ENCODE assay signal across 28 cellular contexts in the genomic region with DNA sequence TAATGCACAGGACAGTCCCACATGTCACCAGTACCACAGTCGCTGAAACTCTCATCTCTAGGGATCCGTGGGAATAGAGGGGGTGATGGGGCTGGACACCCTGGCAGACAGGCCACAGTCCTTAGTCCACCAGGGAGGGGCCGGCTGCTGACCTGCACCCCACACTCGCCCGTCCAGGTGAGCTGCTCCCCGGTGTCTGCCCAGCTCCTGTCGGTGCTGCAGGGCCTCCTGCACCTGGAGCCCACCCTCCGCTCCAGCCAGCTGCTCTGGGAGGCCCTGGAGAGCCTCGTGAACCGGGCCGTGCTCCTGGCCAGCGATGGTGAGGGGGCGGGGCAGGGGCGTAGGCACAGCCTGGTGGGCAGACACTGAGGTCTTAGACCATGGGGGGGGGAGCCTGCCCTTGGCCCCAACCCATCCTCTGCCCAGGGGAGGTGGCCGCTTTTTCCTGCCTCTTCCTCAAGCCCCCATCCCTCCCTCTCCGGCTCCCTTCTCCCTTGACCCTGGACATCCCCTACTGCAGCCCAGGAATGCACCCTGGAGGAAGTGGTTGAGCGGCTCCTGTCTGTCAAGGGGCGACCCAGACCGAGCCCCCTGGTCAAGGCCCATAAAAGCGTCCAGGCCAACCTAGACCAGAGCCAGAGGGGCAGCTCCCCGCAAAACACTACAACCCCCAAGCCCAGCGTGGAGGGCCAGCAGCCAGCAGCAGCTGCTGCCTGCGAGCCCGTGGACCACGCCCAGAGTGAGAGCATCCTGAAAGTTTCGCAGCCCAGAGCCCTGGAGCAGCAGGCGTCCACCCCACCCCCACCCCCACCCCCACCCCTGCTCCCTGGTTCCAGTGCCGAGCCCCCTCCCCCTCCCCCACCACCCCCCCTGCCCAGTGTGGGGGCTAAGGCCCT. TPM values are rescaled to one million over a fixed set of nuclear protein-coding genes. Genes with fewer than 3 reads are reported as not detected.
DNase-seq lines count a peak whose midpoint lies in the region; ATAC-seq and TF ChIP-seq lines count a peak whose summit lies in the region.
"Had no signal": no experiment of that assay in that cellular context is flagged by ENCODE, and none has a peak within 500 bp of the region (broad histone marks: within the 10 kb centered on the region; RNA-seq: fewer than 3 reads in every experiment).

No MANE protein-coding gene starts in this region.

- H3K27ac ChIP-seq in SJCRH30 (no peak overlapping the region), testis (no peak overlapping the region)
- H3K27ac ChIP-seq: cardiac muscle cell, colonic mucosa, foreskin keratinocyte, prostate gland, thyroid gland, VCaP had no signal

- H3K4me1 ChIP-seq in SJCRH30 = peaks cover 6% of the 10 kb centered on the region
- H3K4me1 ChIP-seq in testis = no peaks in the 10 kb centered on the region
- H3K4me1 ChIP-seq: Caco-2, colonic mucosa, foreskin keratinocyte, prostate gland, thyroid gland had no signal

- intact Hi-C loops in testis (cut with DNase I; ENCODE audit: low total_unique reads) = loop anchor here (5.0 kb wide), 1 partner anchor 55 kb away; no protein-coding TSS in a partner anchor

- H3K36me3 ChIP-seq in SJCRH30 (peaks cover 18% of the 10 kb centered on the region), testis (ENCODE audit: low read depth, missing control alignments) (no peaks in the 10 kb centered on the region)

- no peak for TF ChIP-seq POLR2A in testis (IDR thresholded peaks at IDR 0.05)

- 78 to 82% methylated on average over 17 to 27 of the region's 28 CpGs for WGBS in testis, 2 donors

- no peak overlapping the region for H3K4me3 ChIP-seq in SJCRH30
- H3K4me3 ChIP-seq in testis = no peak overlapping the region
- H3K4me3 ChIP-seq: cardiac muscle cell, colonic mucosa, prostate gland, thyroid gland had no signal

- H3K27me3 ChIP-seq in SJCRH30 (no peaks in the 10 kb centered on the region), testis (no peaks in the 10 kb centered on the region)
- H3K27me3 ChIP-seq: cardiac muscle cell, colonic mucosa, foreskin keratinocyte, thyroid gland had no signal

- ATAC-seq in esophagus mucosa = no peak
- ATAC-seq: foreskin keratinocyte had no signal

- H3K9me3 ChIP-seq in SJCRH30 (replicated peaks) (no peaks in the 10 kb centered on the region), testis (no peaks in the 10 kb centered on the region)
- H3K9me3 ChIP-seq: Caco-2, colonic mucosa, prostate gland, thyroid gland had no signal

- no peak for TF ChIP-seq CTCF in testis (IDR thresholded peaks at IDR 0.05)

- DNase-seq in NCI-H146 (lab: John Stamatoyannopoulos, UW) (peak; percentile 70), NCI-H146 treated with DMSO at 0.1 percent for 48 hours (lab: John Stamatoyannopoulos, UW; ENCODE audit: unreplicated experiment) (no peak), ELR (ENCODE audit: low read depth) (peak; percentile 36), SJCRH30 (peak; percentile 60 to 66), myocyte (ENCODE audit: low read depth) (peak; percentile 63), testis (no peak), putamen (ENCODE audit: low spot score) (no peak)
- DNase-seq: activated CD4-positive, alpha-beta T cell treated with anti-CD3 and anti-CD28 coated beads for 4 hours; activated naive CD8-positive, alpha-beta T cell treated with anti-CD3 and anti-CD28 coated beads for 36 hours; activated T-cell treated with anti-CD3 and anti-CD28 coated beads for 4 hours; aorta; C1 segment of cervical spinal cord; Caco-2; colonic mucosa; effector memory CD4-positive, alpha-beta T cell; EL; foreskin keratinocyte; left cardiac atrium; NCI-H2029; NCI-H774; OCI-M1; Right ventricle myocardium superior; stimulated activated naive CD4-positive, alpha-beta T cell treated with Interleukin-2 at 50 U/mL for 16 hours; thyroid gland had no signal

RNA-seq across cellular contexts. Expression of gene ADSS1, which starts 17.0 kb away (rescaled TPM):
- total RNA-seq in SJCRH30 (2014; rRNA removed; shearing (Covaris generic)) = 0.58 and 1.2 TPM in 2 replicates
- 11.2 and 20.2 TPM in 2 replicates for total RNA-seq in myocyte
- 11.3 TPM for polyA plus RNA-seq in myocyte (2012)
- total RNA-seq in testis = 10 to 100 TPM; 48.7 to 79.4 TPM
- 79.6 TPM for polyA plus RNA-seq in testis (ENCODE audit: insufficient read depth, low read depth, low replicate concordance)
- total RNA-seq in esophagus mucosa = 5.7 TPM

RNA-seq across cellular contexts. Expression of gene INF2, which starts 17.6 kb away (rescaled TPM):
- total RNA-seq in SJCRH30 (2014; rRNA removed; shearing (Covaris generic)) = 36.9 and 38.3 TPM in 2 replicates
- 87.3 and 113 TPM in 2 replicates for total RNA-seq in myocyte
- 122 TPM for polyA plus RNA-seq in myocyte (2012)
- 100 to 1,000 TPM; 244 to 328 TPM for total RNA-seq in testis
- polyA plus RNA-seq in testis (ENCODE audit: insufficient read depth, low read depth, low replicate concordance) = 50.5 TPM
- total RNA-seq in esophagus mucosa = 28.4 TPM

RNA-seq across cellular contexts. Expression of gene SIVA1, which starts 46.0 kb away (rescaled TPM):
- 105 and 157 TPM in 2 replicates for total RNA-seq in SJCRH30 (2014; rRNA removed; shearing (Covaris generic))
- total RNA-seq in myocyte (173 and 212 TPM in 2 replicates), testis (100 to 1,000 TPM; 236 to 247 TPM), esophagus mucosa (51.6 TPM)
- 73.7 TPM for polyA plus RNA-seq in myocyte (2012)
- polyA plus RNA-seq in testis (ENCODE audit: insufficient read depth, low read depth, low replicate concordance) = 99.5 TPM

Comparison
In these comparisons a context has a peak if more than half of its experiments do, and no peak if none do; other contexts are left out.
1. DNase-seq: peak in NCI-H146 (single experiment), ELR (single experiment), SJCRH30 (2 of 2) and myocyte (single experiment); none in NCI-H146 treated with DMSO at 0.1 percent for 48 hours (single experiment), testis (single experiment) and putamen (single experiment).